ENCODE assay signal across 30 cellular contexts in the genomic region with DNA sequence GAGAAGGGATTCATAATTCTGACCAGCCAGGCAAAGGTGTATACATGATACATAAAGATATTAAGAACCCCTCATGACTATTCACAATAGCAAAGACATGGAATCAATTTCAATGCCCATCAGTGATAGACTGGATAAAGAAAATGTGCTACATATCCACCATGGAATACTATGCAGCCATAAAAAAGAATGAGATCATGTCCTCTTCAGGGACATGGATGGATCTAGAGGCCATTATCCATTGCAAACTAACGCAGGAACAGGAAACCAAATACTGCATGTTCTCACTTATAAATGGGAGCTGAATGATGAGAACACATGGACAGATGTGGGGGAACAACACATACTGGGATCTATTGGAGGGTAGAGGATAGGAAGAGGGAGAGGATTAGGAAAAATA. TPM values are rescaled to one million over a fixed set of nuclear protein-coding genes. Genes with fewer than 3 reads are reported as not detected.
"Had no signal": no experiment of that assay in that cellular context is flagged by ENCODE, and none has a peak within 500 bp of the region (broad histone marks: within the 10 kb centered on the region; RNA-seq: fewer than 3 reads in every experiment).

No MANE protein-coding gene starts in this region.

- H3K27me3 ChIP-seq: testis, thyroid gland, vagina had no signal

- H3K9me3 ChIP-seq: suprapubic skin, testis, thoracic aorta, thyroid gland, transverse colon, upper lobe of right lung, uterus, vagina had no signal

- H3K4me1 ChIP-seq: testis had no signal

- H3K36me3 ChIP-seq: stomach, suprapubic skin, thoracic aorta, thyroid gland, tibial artery, tibial nerve, transverse colon, upper lobe of left lung, upper lobe of right lung, uterus, vagina had no signal

- ATAC-seq: stimulated activated effector memory CD8-positive, alpha-beta T cell treated with anti-CD3 and anti-CD28 coated beads, Interleukin-12 subunit alpha, Interleukin-12 subunit beta, amount 100 ng/mL, for 72 hours; stimulated activated memory B cell treated with anti-CD40 and anti-IgM and Interleukin-4, amounts not matched to agents 10 μg/mL and 1 μg/mL and 100 μg/mL, for 72 hours; stimulated activated naive B cell treated with anti-CD40 and anti-IgM and Interleukin-4, amounts not matched to agents 10 μg/mL and 1 μg/mL and 100 μg/mL, for 72 hours; stimulated activated naive CD8-positive, alpha-beta T cell treated with anti-CD3 and anti-CD28 coated beads, Interleukin-15, amount 100 ng/mL, for 72 hours; stimulated activated naive CD8-positive, alpha-beta T cell treated with anti-CD3 and anti-CD28 coated beads, Interleukin-15, Interleukin-2, amounts not matched to agents 100 U/mL and 50 U/mL, for 24 hours; upper lobe of right lung had no signal

- DNase-seq: stimulated activated CD4-positive, alpha-beta T cell treated with anti-CD3 and anti-CD28 coated beads, Interleukin-2, amount 100 ng/mL, for 48 hours; stimulated activated CD4-positive, alpha-beta T cell treated with anti-CD3 and anti-CD28 coated beads, Interleukin-4, amount 100 ng/mL, for 1 hour; stimulated activated CD4-positive, alpha-beta T cell treated with anti-CD3 and anti-CD28 coated beads, Interleukin-4, amount 100 ng/mL, for 24 hours; stimulated activated CD4-positive, alpha-beta T cell treated with anti-CD3 and anti-CD28 coated beads, Interleukin-4, amount 100 ng/mL, for 4 hours; stimulated activated CD8-positive, alpha-beta memory T cell treated with anti-CD3 and anti-CD28 coated beads, Interleukin-4, amount 100 ng/mL, for 48 hours; stimulated activated naive B cell treated with anti-CD40 and anti-IgM and Interleukin-4, amounts not matched to agents 10 μg/mL and 1 μg/mL and 100 μg/mL, for 72 hours; stimulated activated naive CD4-positive, alpha-beta T cell; stimulated activated naive CD4-positive, alpha-beta T cell treated with Interleukin-2 at 50 U/mL for 16 hours; stimulated activated naive CD8-positive, alpha-beta T cell treated with anti-CD3 and anti-CD28 coated beads, Interleukin-15, amount 100 ng/mL, for 72 hours; stimulated activated naive CD8-positive, alpha-beta T cell treated with anti-CD3 and anti-CD28 coated beads, Interleukin-15, Interleukin-2, amounts not matched to agents 100 U/mL and 50 U/mL, for 24 hours; stomach; substantia nigra; testis; thyroid gland; tibial artery; transverse colon; trophoblast cell; upper lobe of left lung; upper lobe of right lung; uterus had no signal

- H3K27ac ChIP-seq: stomach, suprapubic skin, testis, thoracic aorta, thyroid gland, tibial artery, tibial nerve, transverse colon, upper lobe of left lung, upper lobe of right lung, uterus, vagina had no signal

- FAIRE-seq: urothelium cell line had no signal

- H3K4me3 ChIP-seq: stomach, suprapubic skin, testis, thoracic aorta, thyroid gland, tibial artery, tibial nerve, transverse colon, upper lobe of left lung, upper lobe of right lung, uterus, vagina had no signal

RNA-seq across cellular contexts. Expression of a gene that starts 21.4 kb away (rescaled TPM):
- total RNA-seq: suprapubic skin, temporal lobe, testis, thoracic aorta, transverse colon, upper lobe of right lung, ureter, vagina had no signal
- polyA plus RNA-seq: stomach, urinary bladder had no signal
